Comparison of ENCODE assay signal across 21 cellular contexts in genomic region chr3:141150431-141150830, GRCh38.
"Had no signal": no experiment of that assay in that cellular context is flagged by ENCODE, and none has a peak within 500 bp of the region (broad histone marks: within the 10 kb centered on the region; RNA-seq: fewer than 3 reads in every experiment).

No MANE protein-coding gene starts in this region.

- ATAC-seq: lower lobe of right lung, upper lobe of right lung had no signal

- DNase-seq: activated CD4-positive, alpha-beta T cell treated with anti-CD3 and anti-CD28 coated beads, Interleukin-2, amount 50 U/mL, for 1 hour; activated CD4-positive, CD25-positive, alpha-beta regulatory T cell treated with anti-CD3 and anti-CD28 coated beads, Interleukin-2, amount 50 U/mL, for 72 hours; activated CD8-positive, alpha-beta memory T cell treated with anti-CD3 and anti-CD28 coated beads for 24 hours; activated CD8-positive, alpha-beta memory T cell treated with anti-CD3 and anti-CD28 coated beads, Interleukin-2, amount 50 U/mL, for 48 hours; activated effector memory CD4-positive, alpha-beta T cell treated with anti-CD3 and anti-CD28 coated beads, Interleukin-2, amount 50 U/mL, for 16 hours; activated T-cell treated with anti-CD3 and anti-CD28 coated beads, Interleukin-2, amount 50 U/mL, for 48 hours; adrenal gland; dorsolateral prefrontal cortex; foreskin melanocyte; hypothalamus; lower lobe of right lung; midbrain; small intestine; stimulated activated CD4-positive, alpha-beta T cell treated with anti-CD3 and anti-CD28 coated beads, Interleukin-4, amount 100 ng/mL, for 1 hour; T-helper 1 cell; T-helper 9 cell; upper lobe of right lung had no signal

- H3K27ac ChIP-seq: adrenal gland, cardiac muscle cell, dorsolateral prefrontal cortex, lower lobe of right lung, prostate gland, right atrium auricular region, thoracic aorta, upper lobe of right lung had no signal

- H3K36me3 ChIP-seq: adrenal gland, cardiac muscle cell, lower lobe of right lung, prostate gland, right atrium auricular region, thoracic aorta, upper lobe of right lung had no signal

- H3K4me1 ChIP-seq: adrenal gland, lower lobe of right lung, prostate gland, upper lobe of right lung had no signal

- H3K9me3 ChIP-seq: adrenal gland, lower lobe of right lung, prostate gland, right atrium auricular region, thoracic aorta, upper lobe of right lung had no signal

- H3K4me3 ChIP-seq: adrenal gland, cardiac muscle cell, dorsolateral prefrontal cortex, lower lobe of right lung, prostate gland, right atrium auricular region, thoracic aorta, upper lobe of right lung had no signal

- H3K27me3 ChIP-seq: adrenal gland, cardiac muscle cell, right atrium auricular region, upper lobe of right lung had no signal
